ENCODE assay signal across 8 cellular contexts in the genomic region with DNA sequence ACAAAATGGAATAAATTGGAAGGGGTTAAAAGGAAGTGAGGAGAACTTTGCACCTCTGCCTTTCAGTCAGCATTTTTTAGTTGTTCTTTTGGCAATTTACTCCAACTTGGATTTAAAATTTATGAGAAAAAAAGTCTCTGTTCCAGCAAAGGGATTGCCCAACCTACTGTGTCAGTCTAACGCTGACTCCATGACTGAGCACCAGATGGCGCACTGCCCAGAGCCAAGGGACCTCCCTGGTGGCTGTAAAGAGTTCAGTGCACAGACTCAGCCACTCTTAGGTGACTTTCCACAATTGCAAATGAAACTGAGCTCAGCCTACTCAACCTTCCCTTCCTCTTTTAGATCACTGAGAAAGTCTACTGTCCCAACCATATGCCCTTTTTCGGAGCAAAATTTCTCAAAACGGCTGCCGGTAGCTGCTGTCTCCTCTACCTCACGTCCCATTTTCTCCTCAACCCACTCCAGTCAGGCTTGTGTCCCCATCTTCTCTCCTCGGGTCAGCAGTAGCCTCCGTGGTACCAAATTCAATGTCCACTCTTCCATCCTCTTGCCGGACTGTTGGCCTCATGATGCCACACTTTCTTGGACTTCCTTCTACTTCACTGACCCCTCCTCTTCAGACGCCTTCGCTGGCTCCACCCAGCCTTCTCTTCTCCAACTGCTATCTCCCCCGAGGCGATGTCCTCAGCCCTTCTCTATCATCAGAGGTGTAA. TPM values are rescaled to one million over a fixed set of nuclear protein-coding genes. Genes with fewer than 3 reads are reported as not detected.
A peak's percentile ranks its signal among the peaks of the same experiment; 100 is the strongest.
DNase-seq lines count a peak whose midpoint lies in the region; ATAC-seq, FAIRE-seq and TF ChIP-seq lines count a peak whose summit lies in the region.

No MANE protein-coding gene starts in this region.

- H3K4me1 Mint-ChIP-seq in natural killer cell: peaks cover 0 to 6% of the 10 kb centered on the region in 2 donors

- TF ChIP-seq CTCF in D721Med (IDR thresholded peaks at IDR 0.05; ENCODE audit: insufficient read depth, missing control alignments): peak; percentile 77
- peak; percentile 49 for TF ChIP-seq CTCF in natural killer cell (IDR thresholded peaks at IDR 0.05)

- H3K27me3 Mint-ChIP-seq in natural killer cell (ENCODE audit: low read depth in 2 of 2): peaks cover 2 to 9% of the 10 kb centered on the region in 2 donors

- DNase-seq in D721Med (ENCODE audit: insufficient read length, low spot score) (peak; percentile 42), NOMO-1 treated with DMSO at 0.1 percent for 48 hours (lab: John Stamatoyannopoulos, UW; ENCODE audit: unreplicated experiment) (peak; percentile 90), erythroblast (lab: John Stamatoyannopoulos, UW) (peak; percentile 57 to 74), natural killer cell (peak; percentile 23), superior temporal gyrus (ENCODE audit: extremely low spot score) (peak; percentile 51)
- peak in 2 of 3 experiments; percentile 2 to 27 for DNase-seq in activated CD8-positive, alpha-beta memory T cell treated with anti-CD3 and anti-CD28 coated beads for 48 hours (ENCODE audit: low read depth in 2 of 3, low spot score in 2 of 3)

- no peaks in the 10 kb centered on the region for H3K9me3 Mint-ChIP-seq in natural killer cell

- H3K4me3 Mint-ChIP-seq in natural killer cell: no peak overlapping the region

- FAIRE-seq in D721Med (lab: Jason Lieb, UNC): no peak

- H3K36me3 Mint-ChIP-seq in natural killer cell: no peaks in the 10 kb centered on the region

- peak; percentile 99 for ATAC-seq in GM19467 (IDR thresholded peaks at IDR 0.05; ENCODE audit: unreplicated experiment)
- ATAC-seq in HG03521 (IDR thresholded peaks at IDR 0.05; ENCODE audit: unreplicated experiment): peak; percentile 99
- peak; percentile 74 to 89 (median 77) for ATAC-seq in natural killer cell

- no peak for TF ChIP-seq POLR2A in erythroblast (IDR thresholded peaks at IDR 0.05; ENCODE audit: low read length)

- no peak overlapping the region for H3K27ac Mint-ChIP-seq in natural killer cell

- intact Hi-C loops in natural killer cell (cut with micrococcal nuclease): no loop called here

RNA-seq across cellular contexts. Expression of a gene that starts 38.7 kb away (rescaled TPM):
- total RNA-seq in natural killer cell: not detected

RNA-seq across cellular contexts. Expression of a gene that starts 53.7 kb away (rescaled TPM):
- total RNA-seq in natural killer cell: 1 to 10 TPM; 4.8 to 5.6 (median 5.3) TPM

Comparison
In these comparisons a context has a peak if more than half of its experiments do, and no peak if none do; other contexts are left out.
1. Peak in every context shown above with its lines: DNase-seq and ATAC-seq.
2. DNase-seq: peak in every context shown above with its lines; median percentile 90 in NOMO-1 treated with DMSO at 0.1 percent for 48 hours; 66 in erythroblast; 51 in superior temporal gyrus; 42 in D721Med; 23 in natural killer cell; 14 in activated CD8-positive, alpha-beta memory T cell treated with anti-CD3 and anti-CD28 coated beads for 48 hours.